Comparison of ENCODE assay signal across 27 cellular contexts in genomic region chr7:157992511-157993160, GRCh38.
"Had no signal": no experiment of that assay in that cellular context is flagged by ENCODE, and none has a peak within 500 bp of the region (broad histone marks: within the 10 kb centered on the region; RNA-seq: fewer than 3 reads in every experiment).

No MANE protein-coding gene starts in this region.

- H3K4me2 ChIP-seq: hepatocyte, smooth muscle cell had no signal

- H3K9ac ChIP-seq: parathyroid adenoma had no signal

- H3K9me3 ChIP-seq: gastrocnemius medialis, neutrophil, prostate gland, right atrium auricular region, testis had no signal

- H3K27ac ChIP-seq: dorsolateral prefrontal cortex, epithelial cell of prostate, gastrocnemius medialis, hepatocyte, left lung, neutrophil, parathyroid adenoma, prostate gland, right atrium auricular region, testis, tibial artery had no signal

- H3K27me3 ChIP-seq: dorsolateral prefrontal cortex, hepatocyte, neutrophil, right atrium auricular region, testis had no signal

- H3K79me2 ChIP-seq: hepatocyte, parathyroid adenoma had no signal

- H2AFZ ChIP-seq: hepatocyte, parathyroid adenoma had no signal

- DNase-seq: effector CD4-positive, alpha-beta T cell; foreskin fibroblast; gastrocnemius medialis; head of caudate nucleus; left cardiac atrium; left lung; mammary epithelial cell; naive thymus-derived CD8-positive, alpha-beta T cell; nephron progenitor cell; stimulated activated CD4-positive, alpha-beta T cell treated with anti-CD3 and anti-CD28 coated beads, Interleukin-2, amount 100 ng/mL, for 24 hours; stimulated activated CD4-positive, alpha-beta T cell treated with anti-CD3 and anti-CD28 coated beads, Interleukin-4, amount 100 ng/mL, for 24 hours; stimulated activated naive CD8-positive, alpha-beta T cell treated with anti-CD3 and anti-CD28 coated beads, Interleukin-15, Interleukin-2, amounts not matched to agents 100 U/mL and 50 U/mL, for 24 hours; substantia nigra; testis; tibial artery had no signal

- ATAC-seq: gastrocnemius medialis; left cardiac atrium; left lung; naive thymus-derived CD8-positive, alpha-beta T cell; sciatic nerve; stimulated activated memory B cell treated with anti-CD40 and anti-IgM and Interleukin-4, amounts not matched to agents 10 μg/mL and 1 μg/mL and 100 μg/mL, for 72 hours; stimulated activated naive CD8-positive, alpha-beta T cell treated with anti-CD3 and anti-CD28 coated beads, Interleukin-15, Interleukin-2, amounts not matched to agents 100 U/mL and 50 U/mL, for 24 hours had no signal

- H3K36me3 ChIP-seq: gastrocnemius medialis, left lung, neutrophil, prostate gland, right atrium auricular region, tibial artery had no signal

- H3K4me1 ChIP-seq: gastrocnemius medialis, left lung, parathyroid adenoma, prostate gland, right atrium auricular region, tibial artery had no signal

- H3K4me3 ChIP-seq: dorsolateral prefrontal cortex, gastrocnemius medialis, hepatocyte, left lung, prostate gland, right atrium auricular region, smooth muscle cell, testis, tibial artery had no signal

- FAIRE-seq: colon, urothelium cell line had no signal
